ENCODE assay signal across 1 cellular context in the genomic region with DNA sequence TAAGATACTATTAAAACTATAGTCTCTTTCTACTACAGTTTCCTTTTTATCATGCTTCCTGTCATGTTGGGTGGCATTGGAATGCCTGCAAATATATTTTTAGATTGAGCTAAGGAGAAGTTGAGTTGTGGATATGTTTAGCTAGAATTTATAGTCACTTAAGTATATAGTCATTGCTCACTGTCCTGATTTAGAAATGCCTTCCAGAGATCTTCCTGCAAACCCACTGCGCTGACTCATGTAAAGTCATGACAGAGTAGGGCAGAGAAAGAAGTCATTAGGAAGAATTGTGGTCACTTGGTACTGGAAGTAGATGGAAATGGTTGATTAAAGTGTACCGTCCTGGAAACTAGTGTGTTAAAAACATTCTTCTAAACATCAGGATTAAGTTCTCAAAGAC.
TF ChIP-seq lines count a peak whose summit lies in the region.

No MANE protein-coding gene starts in this region.

TF ChIP-seq in GM23338, 12 proteins besides CTCF, POLR2A, EP300 and RAD21 (continued from another document):
- TF ChIP-seq ZNF462 (CRISPR knock-in tag; IDR thresholded peaks at IDR 0.05): no peak
